In genomic region chr2:8145385-8145784, GRCh38 we compare ENCODE assay signal across 3 cellular contexts.
TF ChIP-seq lines count a peak whose summit lies in the region.

No MANE protein-coding gene starts in this region.

TF ChIP-seq in SK-N-SH, 30 proteins besides CTCF, POLR2A, EP300 and RAD21 (continued from another document):
- TF ChIP-seq RCOR1 (IDR thresholded peaks at IDR 0.05; ENCODE audit: low read length) = no peak
- no peak for TF ChIP-seq TAF1 (IDR thresholded peaks at IDR 0.05; ENCODE audit: borderline replicate concordance, low read depth, low read length)
- TF ChIP-seq POLR2AphosphoS5 (IDR thresholded peaks at IDR 0.05; ENCODE audit: low read depth, low read length) = no peak
- no peak for TF ChIP-seq GABPA (IDR thresholded peaks at IDR 0.05; ENCODE audit: low read depth)
- TF ChIP-seq, protein P1, sequence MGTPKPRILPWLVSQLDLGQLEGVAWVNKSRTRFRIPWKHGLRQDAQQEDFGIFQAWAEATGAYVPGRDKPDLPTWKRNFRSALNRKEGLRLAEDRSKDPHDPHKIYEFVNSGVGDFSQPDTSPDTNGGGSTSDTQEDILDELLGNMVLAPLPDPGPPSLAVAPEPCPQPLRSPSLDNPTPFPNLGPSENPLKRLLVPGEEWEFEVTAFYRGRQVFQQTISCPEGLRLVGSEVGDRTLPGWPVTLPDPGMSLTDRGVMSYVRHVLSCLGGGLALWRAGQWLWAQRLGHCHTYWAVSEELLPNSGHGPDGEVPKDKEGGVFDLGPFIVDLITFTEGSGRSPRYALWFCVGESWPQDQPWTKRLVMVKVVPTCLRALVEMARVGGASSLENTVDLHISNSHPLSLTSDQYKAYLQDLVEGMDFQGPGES (IDR thresholded peaks at IDR 0.05; ENCODE audit: low read depth, low read length) = no peak
- no peak for TF ChIP-seq NFIC (IDR thresholded peaks at IDR 0.05; ENCODE audit: borderline replicate concordance)
- TF ChIP-seq FOXM1 (IDR thresholded peaks at IDR 0.05; ENCODE audit: low read depth) = no peak
- TF ChIP-seq TCF12 (IDR thresholded peaks at IDR 0.05) = no peak
- TF ChIP-seq TEAD4 (IDR thresholded peaks at IDR 0.05; ENCODE audit: borderline replicate concordance, insufficient read depth) = no peak
- no peak for TF ChIP-seq FOSL2 (IDR thresholded peaks at IDR 0.05; ENCODE audit: borderline replicate concordance, low read depth)
- no peak for TF ChIP-seq EZH2phosphoT487 (IDR thresholded peaks at IDR 0.05; ENCODE audit: borderline replicate concordance, low read depth)
- no peak for TF ChIP-seq SMC3 (IDR thresholded peaks at IDR 0.05; ENCODE audit: low read depth, low read length)
- no peak for TF ChIP-seq GATA2 (CRISPR knock-in tag; IDR thresholded peaks at IDR 0.05)
- no peak for TF ChIP-seq JUND (IDR thresholded peaks at IDR 0.05)

TF ChIP-seq in SK-N-SH treated with all-trans-retinoic acid at 6 μM for 48 hours, 23 proteins besides CTCF, POLR2A, EP300 and RAD21 (continued from another document):
- TF ChIP-seq, protein P2, sequence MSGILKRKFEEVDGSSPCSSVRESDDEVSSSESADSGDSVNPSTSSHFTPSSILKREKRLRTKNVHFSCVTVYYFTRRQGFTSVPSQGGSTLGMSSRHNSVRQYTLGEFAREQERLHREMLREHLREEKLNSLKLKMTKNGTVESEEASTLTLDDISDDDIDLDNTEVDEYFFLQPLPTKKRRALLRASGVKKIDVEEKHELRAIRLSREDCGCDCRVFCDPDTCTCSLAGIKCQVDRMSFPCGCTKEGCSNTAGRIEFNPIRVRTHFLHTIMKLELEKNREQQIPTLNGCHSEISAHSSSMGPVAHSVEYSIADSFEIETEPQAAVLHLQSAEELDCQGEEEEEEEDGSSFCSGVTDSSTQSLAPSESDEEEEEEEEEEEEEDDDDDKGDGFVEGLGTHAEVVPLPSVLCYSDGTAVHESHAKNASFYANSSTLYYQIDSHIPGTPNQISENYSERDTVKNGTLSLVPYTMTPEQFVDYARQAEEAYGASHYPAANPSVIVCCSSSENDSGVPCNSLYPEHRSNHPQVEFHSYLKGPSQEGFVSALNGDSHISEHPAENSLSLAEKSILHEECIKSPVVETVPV (CRISPR knock-in tag; IDR thresholded peaks at IDR 0.05) = no peak
- TF ChIP-seq OSR1 (CRISPR knock-in tag; IDR thresholded peaks at IDR 0.05) (no peak), GLIS3 (CRISPR knock-in tag; IDR thresholded peaks at IDR 0.05) (no peak), ZNF8 (CRISPR knock-in tag; IDR thresholded peaks at IDR 0.05) (no peak), ZFP3 (CRISPR knock-in tag; IDR thresholded peaks at IDR 0.05) (no peak), RARB (CRISPR knock-in tag; IDR thresholded peaks at IDR 0.05) (no peak), ZFP30 (CRISPR knock-in tag; IDR thresholded peaks at IDR 0.05) (no peak), BACH2 (CRISPR knock-in tag; IDR thresholded peaks at IDR 0.05; ENCODE audit: borderline replicate concordance) (no peak)
- TF ChIP-seq, protein P3, sequence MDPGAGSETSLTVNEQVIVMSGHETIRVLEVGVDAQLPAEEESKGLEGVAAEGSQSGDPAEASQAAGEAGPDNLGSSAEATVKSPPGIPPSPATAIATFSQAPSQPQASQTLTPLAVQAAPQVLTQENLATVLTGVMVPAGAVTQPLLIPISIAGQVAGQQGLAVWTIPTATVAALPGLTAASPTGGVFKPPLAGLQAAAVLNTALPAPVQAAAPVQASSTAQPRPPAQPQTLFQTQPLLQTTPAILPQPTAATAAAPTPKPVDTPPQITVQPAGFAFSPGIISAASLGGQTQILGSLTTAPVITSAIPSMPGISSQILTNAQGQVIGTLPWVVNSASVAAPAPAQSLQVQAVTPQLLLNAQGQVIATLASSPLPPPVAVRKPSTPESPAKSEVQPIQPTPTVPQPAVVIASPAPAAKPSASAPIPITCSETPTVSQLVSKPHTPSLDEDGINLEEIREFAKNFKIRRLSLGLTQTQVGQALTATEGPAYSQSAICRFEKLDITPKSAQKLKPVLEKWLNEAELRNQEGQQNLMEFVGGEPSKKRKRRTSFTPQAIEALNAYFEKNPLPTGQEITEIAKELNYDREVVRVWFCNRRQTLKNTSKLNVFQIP (CRISPR knock-in tag; IDR thresholded peaks at IDR 0.05; ENCODE audit: borderline replicate concordance, low read depth) = no peak
TF ChIP-seq in SK-N-SH treated with all-trans-retinoic acid at 6 μM for 48 hours: peak in this region for 0.

TF ChIP-seq in GM12878, 131 proteins besides CTCF, POLR2A, EP300 and RAD21 (continued from another document):
- TF ChIP-seq, protein P4, sequence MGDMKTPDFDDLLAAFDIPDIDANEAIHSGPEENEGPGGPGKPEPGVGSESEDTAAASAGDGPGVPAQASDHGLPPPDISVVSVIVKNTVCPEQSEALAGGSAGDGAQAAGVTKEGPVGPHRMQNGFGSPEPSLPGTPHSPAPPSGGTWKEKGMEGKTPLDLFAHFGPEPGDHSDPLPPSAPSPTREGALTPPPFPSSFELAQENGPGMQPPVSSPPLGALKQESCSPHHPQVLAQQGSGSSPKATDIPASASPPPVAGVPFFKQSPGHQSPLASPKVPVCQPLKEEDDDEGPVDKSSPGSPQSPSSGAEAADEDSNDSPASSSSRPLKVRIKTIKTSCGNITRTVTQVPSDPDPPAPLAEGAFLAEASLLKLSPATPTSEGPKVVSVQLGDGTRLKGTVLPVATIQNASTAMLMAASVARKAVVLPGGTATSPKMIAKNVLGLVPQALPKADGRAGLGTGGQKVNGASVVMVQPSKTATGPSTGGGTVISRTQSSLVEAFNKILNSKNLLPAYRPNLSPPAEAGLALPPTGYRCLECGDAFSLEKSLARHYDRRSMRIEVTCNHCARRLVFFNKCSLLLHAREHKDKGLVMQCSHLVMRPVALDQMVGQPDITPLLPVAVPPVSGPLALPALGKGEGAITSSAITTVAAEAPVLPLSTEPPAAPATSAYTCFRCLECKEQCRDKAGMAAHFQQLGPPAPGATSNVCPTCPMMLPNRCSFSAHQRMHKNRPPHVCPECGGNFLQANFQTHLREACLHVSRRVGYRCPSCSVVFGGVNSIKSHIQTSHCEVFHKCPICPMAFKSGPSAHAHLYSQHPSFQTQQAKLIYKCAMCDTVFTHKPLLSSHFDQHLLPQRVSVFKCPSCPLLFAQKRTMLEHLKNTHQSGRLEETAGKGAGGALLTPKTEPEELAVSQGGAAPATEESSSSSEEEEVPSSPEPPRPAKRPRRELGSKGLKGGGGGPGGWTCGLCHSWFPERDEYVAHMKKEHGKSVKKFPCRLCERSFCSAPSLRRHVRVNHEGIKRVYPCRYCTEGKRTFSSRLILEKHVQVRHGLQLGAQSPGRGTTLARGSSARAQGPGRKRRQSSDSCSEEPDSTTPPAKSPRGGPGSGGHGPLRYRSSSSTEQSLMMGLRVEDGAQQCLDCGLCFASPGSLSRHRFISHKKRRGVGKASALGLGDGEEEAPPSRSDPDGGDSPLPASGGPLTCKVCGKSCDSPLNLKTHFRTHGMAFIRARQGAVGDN (IDR thresholded peaks at IDR 0.05) = peak; percentile 45; the same call in 1 of the 2 replicates
- 0 out of 4 replicates have a peak, but pooled peaks of 1 of the 2 experiments have one; percentile 16 for TF ChIP-seq ETV6 (conservative IDR thresholded peaks at IDR 0.05 in 1 of 2, IDR thresholded peaks at IDR 0.05 in 1 of 2; ENCODE audit: borderline replicate concordance in 1 of 2, low read depth in 1 of 2)
- TF ChIP-seq MEF2B (IDR thresholded peaks at IDR 0.05; ENCODE audit: partially characterized antibody, poor library complexity, severe bottlenecking) = peak; percentile 16
- peak; percentile 32; the same call in 1 of the 2 replicates for TF ChIP-seq ZNF207 (IDR thresholded peaks at IDR 0.05; ENCODE audit: borderline replicate concordance)
- TF ChIP-seq YY1 (IDR thresholded peaks at IDR 0.05; ENCODE audit: low read depth, low read length) = peak; percentile 63
- TF ChIP-seq, protein P5, sequence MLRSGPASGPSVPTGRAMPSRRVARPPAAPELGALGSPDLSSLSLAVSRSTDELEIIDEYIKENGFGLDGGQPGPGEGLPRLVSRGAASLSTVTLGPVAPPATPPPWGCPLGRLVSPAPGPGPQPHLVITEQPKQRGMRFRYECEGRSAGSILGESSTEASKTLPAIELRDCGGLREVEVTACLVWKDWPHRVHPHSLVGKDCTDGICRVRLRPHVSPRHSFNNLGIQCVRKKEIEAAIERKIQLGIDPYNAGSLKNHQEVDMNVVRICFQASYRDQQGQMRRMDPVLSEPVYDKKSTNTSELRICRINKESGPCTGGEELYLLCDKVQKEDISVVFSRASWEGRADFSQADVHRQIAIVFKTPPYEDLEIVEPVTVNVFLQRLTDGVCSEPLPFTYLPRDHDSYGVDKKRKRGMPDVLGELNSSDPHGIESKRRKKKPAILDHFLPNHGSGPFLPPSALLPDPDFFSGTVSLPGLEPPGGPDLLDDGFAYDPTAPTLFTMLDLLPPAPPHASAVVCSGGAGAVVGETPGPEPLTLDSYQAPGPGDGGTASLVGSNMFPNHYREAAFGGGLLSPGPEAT (IDR thresholded peaks at IDR 0.05; ENCODE audit: low read depth) = peak; percentile 87
- peak; percentile 42; the same call in 1 of the 2 replicates for TF ChIP-seq DPF2 (IDR thresholded peaks at IDR 0.05)
- TF ChIP-seq SIN3A (IDR thresholded peaks at IDR 0.05; ENCODE audit: low read depth, low read length) = no peak
- TF ChIP-seq, protein P6, sequence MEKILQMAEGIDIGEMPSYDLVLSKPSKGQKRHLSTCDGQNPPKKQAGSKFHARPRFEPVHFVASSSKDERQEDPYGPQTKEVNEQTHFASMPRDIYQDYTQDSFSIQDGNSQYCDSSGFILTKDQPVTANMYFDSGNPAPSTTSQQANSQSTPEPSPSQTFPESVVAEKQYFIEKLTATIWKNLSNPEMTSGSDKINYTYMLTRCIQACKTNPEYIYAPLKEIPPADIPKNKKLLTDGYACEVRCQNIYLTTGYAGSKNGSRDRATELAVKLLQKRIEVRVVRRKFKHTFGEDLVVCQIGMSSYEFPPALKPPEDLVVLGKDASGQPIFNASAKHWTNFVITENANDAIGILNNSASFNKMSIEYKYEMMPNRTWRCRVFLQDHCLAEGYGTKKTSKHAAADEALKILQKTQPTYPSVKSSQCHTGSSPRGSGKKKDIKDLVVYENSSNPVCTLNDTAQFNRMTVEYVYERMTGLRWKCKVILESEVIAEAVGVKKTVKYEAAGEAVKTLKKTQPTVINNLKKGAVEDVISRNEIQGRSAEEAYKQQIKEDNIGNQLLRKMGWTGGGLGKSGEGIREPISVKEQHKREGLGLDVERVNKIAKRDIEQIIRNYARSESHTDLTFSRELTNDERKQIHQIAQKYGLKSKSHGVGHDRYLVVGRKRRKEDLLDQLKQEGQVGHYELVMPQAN (conservative IDR thresholded peaks at IDR 0.05) = no peak
- peak; percentile 61 to 76 for TF ChIP-seq IKZF2 (IDR thresholded peaks at IDR 0.05)
- TF ChIP-seq RB1 (IDR thresholded peaks at IDR 0.05; ENCODE audit: borderline replicate concordance) = no peak
- no peak for TF ChIP-seq RELA (IDR thresholded peaks at IDR 0.05; ENCODE audit: borderline replicate concordance, partially characterized antibody)
- peak; percentile 93 for TF ChIP-seq SPI1 (IDR thresholded peaks at IDR 0.05; ENCODE audit: borderline replicate concordance, insufficient read depth, low read depth, low read length)
- TF ChIP-seq IRF4 (IDR thresholded peaks at IDR 0.05; ENCODE audit: low read depth, low read length) = 0 out of 2 replicates have a peak, but pooled peaks have one; percentile 25
- TF ChIP-seq E4F1 (IDR thresholded peaks at IDR 0.05; ENCODE audit: borderline replicate concordance, partially characterized antibody) = no peak
- no peak for TF ChIP-seq SIX5 (IDR thresholded peaks at IDR 0.05; ENCODE audit: low read depth, low read length, severe bottlenecking)
- TF ChIP-seq, protein P7, sequence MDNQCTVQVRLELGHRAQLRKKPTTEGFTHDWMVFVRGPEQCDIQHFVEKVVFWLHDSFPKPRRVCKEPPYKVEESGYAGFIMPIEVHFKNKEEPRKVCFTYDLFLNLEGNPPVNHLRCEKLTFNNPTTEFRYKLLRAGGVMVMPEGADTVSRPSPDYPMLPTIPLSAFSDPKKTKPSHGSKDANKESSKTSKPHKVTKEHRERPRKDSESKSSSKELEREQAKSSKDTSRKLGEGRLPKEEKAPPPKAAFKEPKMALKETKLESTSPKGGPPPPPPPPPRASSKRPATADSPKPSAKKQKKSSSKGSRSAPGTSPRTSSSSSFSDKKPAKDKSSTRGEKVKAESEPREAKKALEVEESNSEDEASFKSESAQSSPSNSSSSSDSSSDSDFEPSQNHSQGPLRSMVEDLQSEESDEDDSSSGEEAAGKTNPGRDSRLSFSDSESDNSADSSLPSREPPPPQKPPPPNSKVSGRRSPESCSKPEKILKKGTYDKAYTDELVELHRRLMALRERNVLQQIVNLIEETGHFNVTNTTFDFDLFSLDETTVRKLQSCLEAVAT (IDR thresholded peaks at IDR 0.05) = no peak
- TF ChIP-seq BHLHE40 (IDR thresholded peaks at IDR 0.05; ENCODE audit: borderline replicate concordance in 1 of 2, low read depth in 2 of 2, low read length in 1 of 2) = peak in 1 of 2 experiments; percentile 5; a peak in 1 of 4 replicates
